24 cellular contexts compared by ENCODE assay signal in the genomic region with DNA sequence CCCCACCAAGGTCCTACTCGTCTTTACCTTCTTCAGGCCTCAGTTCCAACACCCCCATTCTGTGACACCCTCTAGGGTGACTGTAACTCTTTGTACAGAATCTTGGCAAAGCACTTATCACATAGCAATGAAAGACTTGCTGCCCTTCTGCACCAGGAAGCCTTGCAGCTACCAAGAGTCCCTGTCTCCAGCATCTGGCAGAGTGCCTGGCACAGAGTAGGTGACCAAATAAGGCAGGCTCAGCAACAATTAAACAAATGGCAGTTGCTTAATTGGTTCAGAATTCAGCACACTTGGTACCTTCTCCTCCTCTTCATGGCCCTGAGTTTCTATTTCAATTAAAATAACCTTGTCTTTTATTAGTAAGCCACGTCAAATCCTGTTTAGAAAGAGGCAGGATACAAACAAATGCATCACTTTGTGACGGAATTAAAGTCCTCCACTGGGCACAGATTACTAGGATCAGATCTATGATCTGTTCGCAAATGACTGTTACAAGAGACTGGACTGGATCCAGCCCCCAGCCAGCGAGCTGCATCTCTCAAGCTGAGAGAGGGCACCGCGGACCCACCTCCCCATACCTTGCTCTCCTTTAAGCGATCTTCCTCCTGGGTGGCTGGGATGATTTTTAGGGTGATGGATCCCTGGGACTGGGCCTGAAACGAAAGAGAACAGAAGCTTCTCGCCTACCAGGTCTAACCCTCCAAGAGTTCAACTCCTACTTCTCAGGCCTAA. TPM values are rescaled to one million over a fixed set of nuclear protein-coding genes. Genes with fewer than 3 reads are reported as not detected.
DNase-seq lines count a peak whose midpoint lies in the region; ATAC-seq and TF ChIP-seq lines count a peak whose summit lies in the region.
"Had no signal": no experiment of that assay in that cellular context is flagged by ENCODE, and none has a peak within 500 bp of the region (broad histone marks: within the 10 kb centered on the region; RNA-seq: fewer than 3 reads in every experiment).

No MANE protein-coding gene starts in this region.

- TF ChIP-seq POLR2A in esophagus squamous epithelium (IDR thresholded peaks at IDR 0.05) (no peak), vagina (IDR thresholded peaks at IDR 0.05) (no peak)

- TF ChIP-seq CTCF in esophagus squamous epithelium (IDR thresholded peaks at IDR 0.05): no peak
- TF ChIP-seq CTCF in vagina (IDR thresholded peaks at IDR 0.05): no peak

- H3K4me1 ChIP-seq in esophagus squamous epithelium (peaks cover 3 to 23% (median 6%) of the 10 kb centered on the region in 3 donors), muscle layer of duodenum (ENCODE audit: control insufficient read depth in 1 of 2, insufficient read depth in 2 of 2, low read length in 2 of 2) (no peaks in the 10 kb centered on the region), vagina (peaks cover 4% of the 10 kb centered on the region)
- H3K4me1 ChIP-seq: ascending aorta had no signal

- DNase-seq in Right ventricle myocardium inferior (ENCODE audit: missing footprints) (peak; percentile 78), cardiac septum (ENCODE audit: low spot score) (no peak), esophagus squamous epithelium (lab: John Stamatoyannopoulos, UW) (no peak), vagina (ENCODE audit: extremely low spot score in 2 of 2) (no peak), HuH-7 (ENCODE audit: low spot score) (no peak), SW480 (ENCODE audit: low spot score) (no peak)
- no peak for DNase-seq in stimulated activated CD8-positive, alpha-beta memory T cell treated with anti-CD3 and anti-CD28 coated beads, Interleukin-4, amount 100 ng/mL, for 48 hours
- DNase-seq: ACHN; activated CD4-positive, alpha-beta T cell treated with anti-CD3 and anti-CD28 coated beads, Interleukin-2, amount 10 ng/mL, durations not matched to agents 24 days and 14 days; activated CD8-positive, alpha-beta memory T cell treated with anti-CD3 and anti-CD28 coated beads, Interleukin-2, amount 50 U/mL, for 48 hours; activated naive CD4-positive, alpha-beta T cell treated with Interleukin-2 at 50 U/mL for 16 hours; CD8-positive, alpha-beta memory T cell; H7; NCI-H146; NCI-H510A; stimulated activated CD4-positive, alpha-beta T cell treated with anti-CD3 and anti-CD28 coated beads, Interleukin-12 subunit alpha, Interleukin-12 subunit beta, amount 100 ng/mL, for 4 hours; stimulated activated naive CD4-positive, alpha-beta T cell had no signal

- H3K27me3 ChIP-seq in esophagus squamous epithelium (no peaks in the 10 kb centered on the region), muscle layer of duodenum (ENCODE audit: low read depth, low read length) (no peaks in the 10 kb centered on the region), vagina (no peaks in the 10 kb centered on the region)
- H3K27me3 ChIP-seq: ascending aorta had no signal

- no peaks in the 10 kb centered on the region for H3K9me3 ChIP-seq in esophagus squamous epithelium
- H3K9me3 ChIP-seq in muscle layer of duodenum (ENCODE audit: control insufficient read depth in 1 of 2, low read length in 2 of 2): no peaks in the 10 kb centered on the region
- no peaks in the 10 kb centered on the region for H3K9me3 ChIP-seq in vagina
- H3K9me3 ChIP-seq: ascending aorta had no signal

- H3K4me3 ChIP-seq in esophagus squamous epithelium (no peak overlapping the region), muscle layer of duodenum (ENCODE audit: low read depth in 1 of 2, low read length in 2 of 2) (no peak overlapping the region), vagina (no peak overlapping the region)
- H3K4me3 ChIP-seq: ascending aorta had no signal

- WGBS in esophagus squamous epithelium, 2 donors: 66 to 74% methylated on average over 10 of the region's 10 CpGs

- ATAC-seq in Right ventricle myocardium inferior: peak; percentile 77

- intact Hi-C loops in Right ventricle myocardium inferior (cut with DNase I): no loop called here
- intact Hi-C loops in cardiac septum (cut with DNase I): no loop called here
- intact Hi-C loops in esophagus squamous epithelium (cut with DNase I): no loop called here
- intact Hi-C loops in vagina (cut with DNase I): no loop called here

- peaks cover 0 to 79% (median 0%) of the 10 kb centered on the region in 3 donors for H3K36me3 ChIP-seq in esophagus squamous epithelium
- H3K36me3 ChIP-seq in muscle layer of duodenum (ENCODE audit: control insufficient read depth in 1 of 2, insufficient read depth in 2 of 2, low read length in 2 of 2): peaks cover 0 to 6% of the 10 kb centered on the region in 2 donors
- peaks cover 0 to 8% of the 10 kb centered on the region in 2 donors for H3K36me3 ChIP-seq in vagina

- H3K27ac ChIP-seq in esophagus squamous epithelium (peak overlapping the region; percentile 29 to 76 (median 61)), muscle layer of duodenum (ENCODE audit: low read length) (peak overlapping the region; percentile 34), vagina (peak overlapping the region; percentile 23)
- H3K27ac ChIP-seq: ascending aorta had no signal

RNA-seq across cellular contexts. Expression of gene MPP3, which starts 9.4 kb away (rescaled TPM):
- 43.0 TPM for total RNA-seq in Right ventricle myocardium inferior
- 20.0 TPM for total RNA-seq in cardiac septum
- 10 to 100 TPM in 1 of 4 donors, 1 to 10 TPM in 3; 5.9 to 15.8 (median 9.0) TPM for total RNA-seq in esophagus squamous epithelium
- 30.2 TPM for total RNA-seq in vagina
- total RNA-seq: OCI-LY7 had no signal

RNA-seq across cellular contexts. Expression of gene CD300LG, which starts 23.5 kb away (rescaled TPM):
- total RNA-seq in Right ventricle myocardium inferior (16.6 TPM), cardiac septum (13.7 TPM), esophagus squamous epithelium (1 to 10 TPM in 2 of 4 donors, under 1 TPM in 2; 0.30 to 2.3 (median 0.94) TPM), vagina (5.6 TPM)
- total RNA-seq: activated CD4-positive, alpha-beta T cell treated with anti-CD3 and anti-CD28 coated beads, Interleukin-2, amount 10 ng/mL, durations not matched to agents 24 days and 14 days; CD8-positive, alpha-beta memory T cell; epithelial cell of proximal tubule; H7; LHCN-M2; mononuclear cell; OCI-LY7; osteoblast had no signal

RNA-seq across cellular contexts. Expression of gene CFAP97D1, which starts 43.3 kb away (rescaled TPM):
- total RNA-seq in Right ventricle myocardium inferior (not detected), cardiac septum (not detected), esophagus squamous epithelium (under 1 TPM in 1 of 4 donors, not detected in 3; 0.13 TPM), vagina (not detected)
- total RNA-seq: activated CD4-positive, alpha-beta T cell treated with anti-CD3 and anti-CD28 coated beads, Interleukin-2, amount 10 ng/mL, durations not matched to agents 24 days and 14 days; ascending aorta; CD8-positive, alpha-beta memory T cell; epithelial cell of proximal tubule; mononuclear cell; OCI-LY7; osteoblast had no signal

RNA-seq across cellular contexts. Expression of gene DUSP3, which starts 44.7 kb away (rescaled TPM):
- 260 TPM for total RNA-seq in Right ventricle myocardium inferior
- total RNA-seq in cardiac septum: 224 TPM
- total RNA-seq in esophagus squamous epithelium: 10 to 100 TPM; 33.7 to 58.4 (median 36.8) TPM
- total RNA-seq in vagina: 43.5 TPM
